In the genomic region with DNA sequence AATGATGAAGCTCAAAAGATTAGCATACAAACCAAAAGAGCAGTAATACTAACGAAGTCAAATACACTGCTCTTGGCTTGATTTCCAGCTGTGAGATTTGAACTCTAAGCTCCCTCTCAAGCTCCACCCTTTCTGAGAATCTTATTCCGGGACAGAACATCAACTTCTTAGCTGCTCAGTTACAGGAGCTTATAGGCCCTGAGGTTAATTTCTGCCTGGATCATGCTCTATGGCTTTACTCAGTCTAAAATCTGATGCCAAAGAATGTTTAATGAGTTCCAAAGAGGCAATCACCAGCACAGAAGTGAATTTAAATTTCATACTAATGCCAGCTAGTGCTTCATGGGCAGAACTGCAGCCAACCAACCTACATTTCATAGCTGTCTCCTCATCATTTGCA, we compare ENCODE assay signal across 1 cellular context.
TF ChIP-seq lines count a peak whose summit lies in the region.

No MANE protein-coding gene starts in this region.

TF ChIP-seq in GM23338, 12 proteins besides CTCF, POLR2A, EP300 and RAD21 (continued from another document):
- TF ChIP-seq ZNF462 (CRISPR knock-in tag; IDR thresholded peaks at IDR 0.05) (no peak), CREB1 (CRISPR knock-in tag; IDR thresholded peaks at IDR 0.05; ENCODE audit: low read depth) (no peak), ZNF114 (CRISPR knock-in tag; IDR thresholded peaks at IDR 0.05) (no peak)
